ENCODE assay signal across 1 cellular context in genomic region chr13:33262997-33263396, GRCh38.
TF ChIP-seq lines count a peak whose summit lies in the region.

No MANE protein-coding gene starts in this region.

TF ChIP-seq in GM23338, 12 proteins besides CTCF, POLR2A, EP300 and RAD21 (continued from another document):
- TF ChIP-seq ZNF462 (CRISPR knock-in tag; IDR thresholded peaks at IDR 0.05) (no peak), NANOG (IDR thresholded peaks at IDR 0.05; ENCODE audit: borderline replicate concordance) (no peak), ZNF331 (CRISPR knock-in tag; IDR thresholded peaks at IDR 0.05; ENCODE audit: low read depth) (no peak), CREB1 (CRISPR knock-in tag; IDR thresholded peaks at IDR 0.05; ENCODE audit: low read depth) (no peak)
TF ChIP-seq in GM23338: peak in this region for 0.
